In genomic region chr11:114623720-114624119, GRCh38 we compare ENCODE assay signal across 25 cellular contexts. TPM values are rescaled to one million over a fixed set of nuclear protein-coding genes. Genes with fewer than 3 reads are reported as not detected.
A peak's percentile ranks its signal among the peaks of the same experiment; 100 is the strongest.
DNase-seq lines count a peak whose midpoint lies in the region; ATAC-seq, FAIRE-seq and TF ChIP-seq lines count a peak whose summit lies in the region.
"Had no signal": no experiment of that assay in that cellular context is flagged by ENCODE, and none has a peak within 500 bp of the region (broad histone marks: within the 10 kb centered on the region; RNA-seq: fewer than 3 reads in every experiment).

No MANE protein-coding gene starts in this region.

- no peak overlapping the region for H4K8ac ChIP-seq in mesenchymal stem cell (ENCODE audit: low read length)

- H3K23ac ChIP-seq in mesenchymal stem cell (ENCODE audit: low read length in 2 of 2): no peak overlapping the region

- DNase-seq in GM19239 (ENCODE audit: insufficient read length, low spot score): no peak
- DNase-seq in GM12878 (ENCODE audit: low read depth, low spot score): no peak
- no peak for DNase-seq in NCI-H1092 (lab: John Stamatoyannopoulos, UW)
- no peak for DNase-seq in stimulated activated CD4-positive, alpha-beta T cell treated with anti-CD3 and anti-CD28 coated beads, Interleukin-2, amount 100 ng/mL, for 24 hours
- DNase-seq in mesenchymal stem cell: no peak
- DNase-seq in activated CD8-positive, alpha-beta memory T cell treated with anti-CD3 and anti-CD28 coated beads, Interleukin-2, amount 10 ng/mL, durations not matched to agents 7 days and 5 days: no peak
- DNase-seq: ACHN; BE2C; C1 segment of cervical spinal cord; CD4-positive, CD25-positive, alpha-beta regulatory T cell; CD8-positive, alpha-beta memory T cell; COR-L47; HFFc6; IMR-90; Karpas-422 had no signal

- H2AFZ ChIP-seq in GM12878 (ENCODE audit: control insufficient read depth, low read depth, low read length) (no peak overlapping the region), mesenchymal stem cell (ENCODE audit: low read depth, low read length) (no peak overlapping the region)
- H2AFZ ChIP-seq: GM23338 had no signal

- no peaks in the 10 kb centered on the region for H3K27me3 ChIP-seq in GM12878 (replicated peaks in 1 of 2; ENCODE audit: control insufficient read depth in 2 of 2, insufficient read depth in 2 of 2, low read length in 1 of 2)
- H3K27me3 ChIP-seq in mesenchymal stem cell (ENCODE audit: control insufficient read depth in 1 of 2, insufficient read depth in 1 of 2, low read length in 2 of 2): no peaks in the 10 kb centered on the region
- H3K27me3 ChIP-seq: BE2C had no signal

- H2BK15ac ChIP-seq in mesenchymal stem cell (ENCODE audit: low read depth, poor library complexity, severe bottlenecking): no peak overlapping the region

- peak; percentile 82 for FAIRE-seq in GM19239 (lab: Jason Lieb, UNC)
- no peak for FAIRE-seq in GM12878 (lab: Jason Lieb, UNC)
- FAIRE-seq: A204.1, D721Med, G401.6, H54, K562 had no signal

- no peak for TF ChIP-seq POLR2A in GM12878 (IDR thresholded peaks at IDR 0.05; ENCODE audit: low read depth, low read length)

- peaks cover 8% of the 10 kb centered on the region for H3K9me3 Mint-ChIP-seq in activated CD8-positive, alpha-beta memory T cell treated with anti-CD3 and anti-CD28 coated beads, Interleukin-2, amount 10 ng/mL, durations not matched to agents 7 days and 5 days (ENCODE audit: low read depth)
- H3K9me3 Mint-ChIP-seq: CD8-positive, alpha-beta memory T cell had no signal

- no peak overlapping the region for H3K27ac Mint-ChIP-seq in activated CD8-positive, alpha-beta memory T cell treated with anti-CD3 and anti-CD28 coated beads, Interleukin-2, amount 10 ng/mL, durations not matched to agents 7 days and 5 days
- H3K27ac Mint-ChIP-seq: CD4-positive, CD25-positive, alpha-beta regulatory T cell; CD8-positive, alpha-beta memory T cell; GM23338; HFFc6 had no signal

- TF ChIP-seq EP300 in GM12878 (IDR thresholded peaks at IDR 0.05; ENCODE audit: borderline replicate concordance in 1 of 2, control insufficient read depth in 1 of 2, low read depth in 2 of 2, low read length in 2 of 2): no peak

- no peaks in the 10 kb centered on the region for H3K36me3 ChIP-seq in GM12878 (ENCODE audit: control insufficient read depth in 2 of 2, insufficient read depth in 2 of 2, low read length in 1 of 2)
- H3K36me3 ChIP-seq in mesenchymal stem cell (ENCODE audit: control insufficient read depth in 1 of 2, insufficient read depth in 2 of 2, low read depth in 1 of 2, low read length in 2 of 2): no peaks in the 10 kb centered on the region
- H3K36me3 ChIP-seq: BE2C had no signal

- H3K4me3 Mint-ChIP-seq in activated CD8-positive, alpha-beta memory T cell treated with anti-CD3 and anti-CD28 coated beads, Interleukin-2, amount 10 ng/mL, durations not matched to agents 7 days and 5 days: no peak overlapping the region
- H3K4me3 Mint-ChIP-seq: CD4-positive, CD25-positive, alpha-beta regulatory T cell; CD8-positive, alpha-beta memory T cell; GM23338; HFFc6 had no signal

- H2BK5ac ChIP-seq in mesenchymal stem cell (ENCODE audit: low read depth, low read length, poor library complexity, severe bottlenecking): no peak overlapping the region

- no peak overlapping the region for H3K4ac ChIP-seq in mesenchymal stem cell (ENCODE audit: low read depth in 1 of 2, low read length in 2 of 2)

- H4K20me1 ChIP-seq in GM12878 (ENCODE audit: control insufficient read depth, insufficient read depth): no peaks in the 10 kb centered on the region

- H3K14ac ChIP-seq in mesenchymal stem cell (ENCODE audit: low read length in 2 of 2): no peak overlapping the region

- no peak overlapping the region for H4K91ac ChIP-seq in mesenchymal stem cell (ENCODE audit: low read length)

- H3K27me3 Mint-ChIP-seq in activated CD8-positive, alpha-beta memory T cell treated with anti-CD3 and anti-CD28 coated beads, Interleukin-2, amount 10 ng/mL, durations not matched to agents 7 days and 5 days: no peaks in the 10 kb centered on the region
- H3K27me3 Mint-ChIP-seq: CD4-positive, CD25-positive, alpha-beta regulatory T cell; CD8-positive, alpha-beta memory T cell had no signal

- SMC1A ChIA-PET in GM12878 (lab: Charles Lee; ENCODE audit: uncharacterized antibody, unreplicated experiment): no interaction called here

- H3K79me2 ChIP-seq in GM12878 (ENCODE audit: control insufficient read depth, insufficient read depth, low read length): no peaks in the 10 kb centered on the region

- intact Hi-C loops in GM12878 (cut with micrococcal nuclease; ENCODE audit: unreplicated experiment): no loop called here

- no peak for TF ChIP-seq RAD21 in GM12878 (IDR thresholded peaks at IDR 0.05; ENCODE audit: insufficient read depth, low read depth, low read length)

- BruUV-seq in GM12878 (replicated peaks; lab: Mats Ljungman, UMichigan): no TSS peak

- no peak overlapping the region for H3K9ac ChIP-seq in GM12878 (ENCODE audit: control insufficient read depth, insufficient read depth, low read length)
- no peak overlapping the region for H3K9ac ChIP-seq in mesenchymal stem cell (ENCODE audit: low read length)

- no peak for TF ChIP-seq CTCF in GM12878 (IDR thresholded peaks at IDR 0.05 in 2 of 3, conservative IDR thresholded peaks at IDR 0.05 in 1 of 3; ENCODE audit: control insufficient read depth in 2 of 3, extremely low read depth in 1 of 3, insufficient read depth in 1 of 3, low read depth in 3 of 3, low read length in 3 of 3)

- H3K4me1 ChIP-seq in GM12878 (ENCODE audit: control insufficient read depth, insufficient read depth, low read length) (no peaks in the 10 kb centered on the region), mesenchymal stem cell (ENCODE audit: control insufficient read depth, insufficient read depth, low read depth, low read length) (no peaks in the 10 kb centered on the region)
- H3K4me1 ChIP-seq: BE2C had no signal

- 4% methylated on average over 7 of the region's 7 CpGs for WGBS in GM12878 (ENCODE audit: insufficient coverage, insufficient replicate concordance, low lambda C conversion rate, missing lambda C conversion rate)
- 75% methylated on average over 6 of the region's 7 CpGs for WGBS in mesenchymal stem cell

- peak; percentile 33 for ATAC-seq in GM18498 (IDR thresholded peaks at IDR 0.05; ENCODE audit: unreplicated experiment)
- ATAC-seq in GM12878: peak; percentile 14
- ATAC-seq in activated CD8-positive, alpha-beta memory T cell treated with anti-CD3 and anti-CD28 coated beads, Interleukin-2, amount 10 ng/mL, durations not matched to agents 7 days and 5 days: no peak
- ATAC-seq: GM23338, HCT116, K562 had no signal

- H2BK12ac ChIP-seq in mesenchymal stem cell (ENCODE audit: low read length in 2 of 2): no peak overlapping the region

- H3K9me3 ChIP-seq in GM12878 (replicated peaks; ENCODE audit: control insufficient read depth, insufficient read depth, low read length) (peaks cover 4% of the 10 kb centered on the region), mesenchymal stem cell (ENCODE audit: control insufficient read depth, low read length) (peaks cover 13% of the 10 kb centered on the region)

- H3K4me3 ChIP-seq in GM12878: no peak overlapping the region
- H3K4me3 ChIP-seq in mesenchymal stem cell (ENCODE audit: insufficient read depth in 1 of 2, low read depth in 1 of 2, low read length in 2 of 2): no peak overlapping the region
- H3K4me3 ChIP-seq: GM23338, K562 had no signal

- POLR2A ChIA-PET in GM12878 (lab: Charles Lee): no interaction called here

- no peak overlapping the region for H3K27ac ChIP-seq in GM12878 (ENCODE audit: control insufficient read depth, insufficient read depth)
- no peak overlapping the region for H3K27ac ChIP-seq in mesenchymal stem cell (ENCODE audit: low read length, poor library complexity, severe bottlenecking)
- H3K27ac ChIP-seq: HL-60 had no signal

- RAD21 ChIA-PET in GM12878 (lab: Charles Lee; ENCODE audit: unreplicated experiment): no interaction called here

- in situ Hi-C loops in GM12878 (cut with MboI): no loop called here

- H2BK120ac ChIP-seq in mesenchymal stem cell (ENCODE audit: low read depth, low read length): no peak overlapping the region

- no peaks in the 10 kb centered on the region for H3K79me1 ChIP-seq in mesenchymal stem cell (replicated peaks; ENCODE audit: low read length, poor library complexity, severe bottlenecking)

- CTCF ChIA-PET in GM12878 (lab: Yijun Ruan, JAX): no interaction called here
- CTCF ChIA-PET in activated CD8-positive, alpha-beta memory T cell treated with anti-CD3 and anti-CD28 coated beads, Interleukin-2, amount 10 ng/mL, durations not matched to agents 7 days and 5 days (lab: Charles Lee): no interaction called here

- no peaks in the 10 kb centered on the region for H3K36me3 Mint-ChIP-seq in activated CD8-positive, alpha-beta memory T cell treated with anti-CD3 and anti-CD28 coated beads, Interleukin-2, amount 10 ng/mL, durations not matched to agents 7 days and 5 days
- H3K36me3 Mint-ChIP-seq: CD4-positive, CD25-positive, alpha-beta regulatory T cell; CD8-positive, alpha-beta memory T cell had no signal

- H3K4me2 ChIP-seq in GM12878 (ENCODE audit: control insufficient read depth, insufficient read depth): no peak overlapping the region
- no peak overlapping the region for H3K4me2 ChIP-seq in mesenchymal stem cell (ENCODE audit: low read length, poor library complexity, severe bottlenecking)
- H3K4me2 ChIP-seq: GM23338 had no signal

- H2AK5ac ChIP-seq in mesenchymal stem cell (ENCODE audit: low read length, severe bottlenecking): no peak overlapping the region

- no peaks in the 10 kb centered on the region for H3K4me1 Mint-ChIP-seq in activated CD8-positive, alpha-beta memory T cell treated with anti-CD3 and anti-CD28 coated beads, Interleukin-2, amount 10 ng/mL, durations not matched to agents 7 days and 5 days
- H3K4me1 Mint-ChIP-seq: CD4-positive, CD25-positive, alpha-beta regulatory T cell; CD8-positive, alpha-beta memory T cell; GM23338 had no signal

- H3K18ac ChIP-seq in mesenchymal stem cell (ENCODE audit: low read depth in 1 of 2, low read length in 2 of 2): no peak overlapping the region

RNA-seq across cellular contexts. Expression of gene NXPE4, which starts 28.1 kb away (rescaled TPM):
- total RNA-seq in GM12878 (2013; cell fraction: nucleolus; rRNA removed): not detected in 2 replicates
- total RNA-seq in GM12878 (2014; rRNA removed): not detected in 2 replicates
- total RNA-seq in GM12878 (2014; rRNA removed; fragmentation: Illumina TruSeq; extraction: Trizol): not detected in 2 replicates
- total RNA-seq in GM12878 (2021): not detected in 2 replicates
- polyA plus RNA-seq in GM12878 (2011; ENCODE audit: low read depth): not detected
- not detected in 2 replicates for polyA plus RNA-seq in GM12878 (2011; rRNA removed)
- not detected in 2 replicates for polyA plus RNA-seq in GM12878 (2011; cell fraction: cytosol; rRNA removed)
- not detected in 2 replicates for polyA plus RNA-seq in GM12878 (2011; cell fraction: nucleus; rRNA removed)
- not detected in 2 replicates for polyA plus RNA-seq in GM12878 (2012)
- not detected in 2 replicates for polyA plus RNA-seq in GM12878 (2014; fragmentation: Illumina TruSeq; extraction: Trizol)
- not detected for polyA plus RNA-seq in GM12878 (2014; fragmentation: Nextera tagmentation; extraction: Ambion mirVana)
- not detected in 2 replicates for polyA plus RNA-seq in GM12878 (2014; rRNA removed)
- not detected for polyA plus RNA-seq in GM12878 (2016; fragmentation: Nextera tagmentation; extraction: Ambion mirVana)
- polyA minus RNA-seq in GM12878 (2011; rRNA and poly(A)+ RNA removed): not detected in 2 replicates
- not detected in 2 replicates for polyA minus RNA-seq in GM12878 (2011; cell fraction: cytosol; rRNA and poly(A)+ RNA removed)
- polyA minus RNA-seq in GM12878 (2011; cell fraction: nucleus; rRNA and poly(A)+ RNA removed): not detected in 2 replicates
- not detected for polyA plus RNA-seq in mesenchymal stem cell (2013, experiment 1 of 2)
- polyA plus RNA-seq in mesenchymal stem cell (2013, experiment 2 of 2): not detected
- not detected for total RNA-seq in activated CD8-positive, alpha-beta memory T cell treated with anti-CD3 and anti-CD28 coated beads, Interleukin-2, amount 10 ng/mL, durations not matched to agents 7 days and 5 days
- total RNA-seq: CD4-positive, CD25-positive, alpha-beta regulatory T cell; CD8-positive, alpha-beta memory T cell; GM23338; HFFc6; HT1080; IMR-90; K562 had no signal
- polyA plus RNA-seq: CD4-positive, CD25-positive, alpha-beta regulatory T cell; CD8-positive, alpha-beta memory T cell; GM23338; IMR-90; K562 had no signal

RNA-seq across cellular contexts. Expression of gene NXPE2, which starts 54.6 kb away (rescaled TPM):
- total RNA-seq in GM12878 (2013; cell fraction: nucleolus; rRNA removed): not detected in 2 replicates
- total RNA-seq in GM12878 (2014; rRNA removed): not detected in 2 replicates
- total RNA-seq in GM12878 (2014; rRNA removed; fragmentation: Illumina TruSeq; extraction: Trizol): not detected in 2 replicates
- total RNA-seq in GM12878 (2021): not detected in 2 replicates
- not detected for polyA plus RNA-seq in GM12878 (2011; ENCODE audit: low read depth)
- polyA plus RNA-seq in GM12878 (2011; rRNA removed): not detected in 2 replicates
- polyA plus RNA-seq in GM12878 (2011; cell fraction: cytosol; rRNA removed): not detected in 2 replicates
- polyA plus RNA-seq in GM12878 (2011; cell fraction: nucleus; rRNA removed): not detected in 2 replicates
- not detected in 2 replicates for polyA plus RNA-seq in GM12878 (2012)
- polyA plus RNA-seq in GM12878 (2014; fragmentation: Illumina TruSeq; extraction: Trizol): not detected in 2 replicates
- not detected for polyA plus RNA-seq in GM12878 (2014; fragmentation: Nextera tagmentation; extraction: Ambion mirVana)
- polyA plus RNA-seq in GM12878 (2014; rRNA removed): not detected in 2 replicates
- polyA plus RNA-seq in GM12878 (2016; fragmentation: Nextera tagmentation; extraction: Ambion mirVana): not detected
- polyA minus RNA-seq in GM12878 (2011; rRNA and poly(A)+ RNA removed): not detected in 2 replicates
- not detected in 2 replicates for polyA minus RNA-seq in GM12878 (2011; cell fraction: cytosol; rRNA and poly(A)+ RNA removed)
- not detected in 2 replicates for polyA minus RNA-seq in GM12878 (2011; cell fraction: nucleus; rRNA and poly(A)+ RNA removed)
- 0.08 TPM for polyA plus RNA-seq in mesenchymal stem cell (2013, experiment 1 of 2)
- 0.12 TPM for polyA plus RNA-seq in mesenchymal stem cell (2013, experiment 2 of 2)
- total RNA-seq in activated CD8-positive, alpha-beta memory T cell treated with anti-CD3 and anti-CD28 coated beads, Interleukin-2, amount 10 ng/mL, durations not matched to agents 7 days and 5 days: not detected
- total RNA-seq: CD4-positive, CD25-positive, alpha-beta regulatory T cell; CD8-positive, alpha-beta memory T cell; HFFc6; HT1080; IMR-90; K562 had no signal
- polyA plus RNA-seq: CD4-positive, CD25-positive, alpha-beta regulatory T cell; CD8-positive, alpha-beta memory T cell; GM23338; IMR-90; K562 had no signal
